ENCODE assay signal across 7 cellular contexts in the genomic region with DNA sequence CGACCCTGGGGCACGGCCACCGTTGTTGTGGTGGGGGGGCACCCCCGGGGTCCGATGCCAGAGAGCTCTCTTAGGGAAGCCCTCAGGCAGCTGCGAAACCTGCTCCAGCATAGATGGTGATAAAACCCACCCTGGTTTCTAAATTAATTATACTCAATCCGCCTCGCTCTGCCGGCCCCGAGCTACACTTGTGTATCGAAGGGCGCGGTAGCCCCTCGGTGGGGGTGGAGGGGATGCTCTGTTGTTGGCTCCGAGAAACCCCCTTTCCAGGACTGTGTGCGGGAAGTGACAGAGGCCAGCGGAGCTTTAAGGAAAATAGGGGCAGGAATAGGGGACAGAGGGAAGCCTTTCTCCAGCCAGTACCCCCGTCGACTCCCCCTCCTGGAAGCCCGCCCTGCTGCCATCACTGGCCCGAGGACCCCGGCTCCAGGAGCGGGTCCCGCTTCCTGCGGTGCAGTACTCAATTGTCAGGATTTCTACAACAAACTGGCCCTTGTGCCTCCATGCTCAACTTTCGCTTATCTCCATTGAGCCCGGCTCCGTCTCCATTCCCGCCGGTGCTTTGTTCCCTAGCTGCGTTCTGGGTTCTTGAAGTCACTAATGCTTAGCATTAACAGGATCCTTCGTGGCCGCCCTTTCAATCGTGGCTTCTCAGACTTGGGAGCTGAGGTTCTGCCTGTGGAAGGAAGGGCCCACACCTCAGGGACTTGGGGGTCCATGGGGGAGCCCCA.
DNase-seq lines count a peak whose midpoint lies in the region; ATAC-seq and TF ChIP-seq lines count a peak whose summit lies in the region.

No MANE protein-coding gene starts in this region.

- no peak for ATAC-seq in HG03159 (IDR thresholded peaks at IDR 0.05; ENCODE audit: unreplicated experiment)

- H3K4me1 ChIP-seq in HEK293 (ENCODE audit: control insufficient read depth, insufficient read depth, low read length) (peaks cover 7% of the 10 kb centered on the region; the same call in 1 of the 2 replicates), left ventricle myocardium inferior (peaks cover 25% of the 10 kb centered on the region), skeletal muscle satellite cell (ENCODE audit: control insufficient read depth, insufficient read depth, low read length) (peaks cover 9% of the 10 kb centered on the region)

- DNase-seq in SK-N-DZ (ENCODE audit: low spot score) (peak; percentile 77), left ventricle myocardium inferior (no peak), mucosa of gallbladder (ENCODE audit: low spot score) (no peak), foreskin melanocyte (no peak)

- no peaks in the 10 kb centered on the region for H3K36me3 ChIP-seq in HEK293 (ENCODE audit: control insufficient read depth in 2 of 2, insufficient read depth in 1 of 2, low read length in 2 of 2)
- no peaks in the 10 kb centered on the region for H3K36me3 ChIP-seq in left ventricle myocardium inferior
- no peaks in the 10 kb centered on the region for H3K36me3 ChIP-seq in skeletal muscle satellite cell (ENCODE audit: insufficient read depth, low read length)

- H3K27me3 ChIP-seq in left ventricle myocardium inferior (ENCODE audit: low read depth) (no peaks in the 10 kb centered on the region), skeletal muscle satellite cell (ENCODE audit: control insufficient read depth, insufficient read depth, low read length) (peaks cover 10% of the 10 kb centered on the region)

- H3K4me2 ChIP-seq in skeletal muscle satellite cell (ENCODE audit: low read length): peak overlapping the region; percentile 74

- H3K9me3 ChIP-seq in HEK293 (ENCODE audit: control insufficient read depth, insufficient read depth, low read depth, low read length) (no peaks in the 10 kb centered on the region), left ventricle myocardium inferior (replicated peaks) (no peaks in the 10 kb centered on the region), skeletal muscle satellite cell (replicated peaks; ENCODE audit: low read length) (no peaks in the 10 kb centered on the region)

- H3K4me3 ChIP-seq in HEK293 (ENCODE audit: low read depth, low read length): peak overlapping the region; percentile 32
- H3K4me3 ChIP-seq in left ventricle myocardium inferior: peak overlapping the region; percentile 66
- H3K4me3 ChIP-seq in skeletal muscle satellite cell (ENCODE audit: low read length): peak overlapping the region; percentile 64

- intact Hi-C loops in left ventricle myocardium inferior (cut with micrococcal nuclease): no loop called here

- CTCF ChIA-PET in HEK293 (lab: Yijun Ruan, JAX): interaction anchor here (0.7 to 0.8 kb wide), 2 partner anchors 10 to 36 kb away, joined by 3 read pairs; no protein-coding TSS in a partner anchor

- POLR2A ChIA-PET in HEK293 (lab: Yijun Ruan, JAX): interaction anchor here (0.9 kb wide), 1 partner anchor 404 kb away, joined by 3 read pairs; no protein-coding TSS in a partner anchor

- H3K9ac ChIP-seq in skeletal muscle satellite cell (ENCODE audit: low read depth, low read length): peak overlapping the region; percentile 50

- H3K27ac ChIP-seq in HEK293 (ENCODE audit: extremely low read depth, low read depth, low read length) (peak overlapping the region; percentile 82), left ventricle myocardium inferior (replicated peaks) (peak overlapping the region; percentile 73)

- no peak for TF ChIP-seq CTCF in HEK293 (tag by site-specific recombination; IDR thresholded peaks at IDR 0.05)
- TF ChIP-seq CTCF in left ventricle myocardium inferior (IDR thresholded peaks at IDR 0.05; ENCODE audit: borderline replicate concordance): no peak

TF ChIP-seq in HEK293, 187 proteins besides CTCF, POLR2A, EP300 and RAD21:
- TF ChIP-seq GLIS2 (tag by site-specific recombination; IDR thresholded peaks at IDR 0.05): peak; percentile 16
- no peak for TF ChIP-seq ZNF433 (tag by site-specific recombination; IDR thresholded peaks at IDR 0.05; ENCODE audit: low read depth)
- peak; percentile 68 for TF ChIP-seq ZBTB20 (tag by site-specific recombination; IDR thresholded peaks at IDR 0.05)
- peak; percentile 81; the same call in 1 of the 2 replicates for TF ChIP-seq ZNF335 (tag by site-specific recombination; conservative IDR thresholded peaks at IDR 0.05)
- no peak for TF ChIP-seq ZNF24 (tag by site-specific recombination; IDR thresholded peaks at IDR 0.05)
- TF ChIP-seq, protein P1, sequence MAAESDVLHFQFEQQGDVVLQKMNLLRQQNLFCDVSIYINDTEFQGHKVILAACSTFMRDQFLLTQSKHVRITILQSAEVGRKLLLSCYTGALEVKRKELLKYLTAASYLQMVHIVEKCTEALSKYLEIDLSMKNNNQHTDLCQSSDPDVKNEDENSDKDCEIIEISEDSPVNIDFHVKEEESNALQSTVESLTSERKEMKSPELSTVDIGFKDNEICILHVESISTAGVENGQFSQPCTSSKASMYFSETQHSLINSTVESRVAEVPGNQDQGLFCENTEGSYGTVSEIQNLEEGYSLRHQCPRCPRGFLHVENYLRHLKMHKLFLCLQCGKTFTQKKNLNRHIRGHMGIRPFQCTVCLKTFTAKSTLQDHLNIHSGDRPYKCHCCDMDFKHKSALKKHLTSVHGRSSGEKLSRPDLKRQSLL (tag by site-specific recombination; IDR thresholded peaks at IDR 0.05): 0 out of 2 replicates have a peak, but pooled peaks have one; percentile 19
